In genomic region chr1:20732071-20732587, GRCh38 we compare ENCODE assay signal across 8 cellular contexts. TPM values are rescaled to one million over a fixed set of nuclear protein-coding genes. Genes with fewer than 3 reads are reported as not detected.
DNase-seq lines count a peak whose midpoint lies in the region; ATAC-seq lines count a peak whose summit lies in the region.

No MANE protein-coding gene starts in this region.

- peak overlapping the region; percentile 96 for H3K27ac ChIP-seq in epithelial cell of prostate

- DNase-seq in GM04504 (ENCODE audit: low read depth), result peak; percentile 35
- DNase-seq in NCI-H510A (lab: John Stamatoyannopoulos, UW), result peak; percentile 79
- DNase-seq in activated T-cell treated with anti-CD3 and anti-CD28 coated beads for 1 hour (ENCODE audit: low read depth), result peak; percentile 42
- no peak for DNase-seq in epithelial cell of prostate (ENCODE audit: low read depth, low spot score)
- DNase-seq in mucosa of gallbladder (ENCODE audit: low spot score), result peak; percentile 24
- peak; percentile 39 to 79 for DNase-seq in stimulated activated effector memory CD8-positive, alpha-beta T cell treated with anti-CD3 and anti-CD28 coated beads, Interleukin-12 subunit alpha, Interleukin-12 subunit beta, amount 100 ng/mL, for 72 hours (ENCODE audit: low spot score in 2 of 2)
- no peak for DNase-seq in SKM-1 treated with dmso at 0.1 percent for 144 hours (lab: John Stamatoyannopoulos, UW; ENCODE audit: unreplicated experiment)

- H3K36me3 Mint-ChIP-seq in stimulated activated effector memory CD8-positive, alpha-beta T cell treated with anti-CD3 and anti-CD28 coated beads, Interleukin-12 subunit alpha, Interleukin-12 subunit beta, amount 100 ng/mL, for 72 hours, result no peaks in the 10 kb centered on the region

- H3K27ac Mint-ChIP-seq in stimulated activated effector memory CD8-positive, alpha-beta T cell treated with anti-CD3 and anti-CD28 coated beads, Interleukin-12 subunit alpha, Interleukin-12 subunit beta, amount 100 ng/mL, for 72 hours, result peak overlapping the region; percentile 17

- H3K9me3 Mint-ChIP-seq in stimulated activated effector memory CD8-positive, alpha-beta T cell treated with anti-CD3 and anti-CD28 coated beads, Interleukin-12 subunit alpha, Interleukin-12 subunit beta, amount 100 ng/mL, for 72 hours, result no peaks in the 10 kb centered on the region

- ATAC-seq in HG02885 (IDR thresholded peaks at IDR 0.05; ENCODE audit: poor library complexity, unreplicated experiment), result peak; percentile 55
- peak; percentile 71 for ATAC-seq in stimulated activated effector memory CD8-positive, alpha-beta T cell treated with anti-CD3 and anti-CD28 coated beads, Interleukin-12 subunit alpha, Interleukin-12 subunit beta, amount 100 ng/mL, for 72 hours

- peaks cover 34% of the 10 kb centered on the region for H3K4me1 Mint-ChIP-seq in stimulated activated effector memory CD8-positive, alpha-beta T cell treated with anti-CD3 and anti-CD28 coated beads, Interleukin-12 subunit alpha, Interleukin-12 subunit beta, amount 100 ng/mL, for 72 hours

- peak overlapping the region; percentile 82 for H3K4me3 Mint-ChIP-seq in stimulated activated effector memory CD8-positive, alpha-beta T cell treated with anti-CD3 and anti-CD28 coated beads, Interleukin-12 subunit alpha, Interleukin-12 subunit beta, amount 100 ng/mL, for 72 hours

RNA-seq across cellular contexts. Expression of gene SH2D5, which starts 0.4 kb away (rescaled TPM):
- 0.23 TPM for total RNA-seq in mucosa of gallbladder

RNA-seq across cellular contexts. Expression of gene KIF17, which starts 14.3 kb away (rescaled TPM):
- 4.7 TPM for total RNA-seq in mucosa of gallbladder

RNA-seq across cellular contexts. Expression of gene HP1BP3, which starts 55.0 kb away (rescaled TPM):
- total RNA-seq in mucosa of gallbladder, result 240 TPM

Comparison
In these comparisons a context has a peak if more than half of its experiments do, and no peak if none do; other contexts are left out.
1. DNase-seq: peak in GM04504 (single experiment), NCI-H510A (single experiment), activated T-cell treated with anti-CD3 and anti-CD28 coated beads for 1 hour (single experiment), mucosa of gallbladder (single experiment) and stimulated activated effector memory CD8-positive, alpha-beta T cell treated with anti-CD3 and anti-CD28 coated beads, Interleukin-12 subunit alpha, Interleukin-12 subunit beta, amount 100 ng/mL, for 72 hours (2 of 2); none in epithelial cell of prostate (single experiment) and SKM-1 treated with dmso at 0.1 percent for 144 hours (single experiment).